In genomic region chr17:75846701-75847594, GRCh38 we compare ENCODE assay signal across 1 cellular context.
TF ChIP-seq lines count a peak whose summit lies in the region.

No MANE protein-coding gene starts in this region.

TF ChIP-seq in HepG2, 621 proteins besides CTCF, POLR2A, EP300 and RAD21 (continued from another document and continues in another):
- no peak for TF ChIP-seq ATF7 (IDR thresholded peaks at IDR 0.05)
- peak; percentile 85; the same call in 1 of the 2 replicates for TF ChIP-seq ATF7 (CRISPR knock-in tag; IDR thresholded peaks at IDR 0.05)
- TF ChIP-seq ZBTB25 (CRISPR knock-in tag; IDR thresholded peaks at IDR 0.05), result 0 out of 2 replicates have a peak, but pooled peaks have one; percentile 44
- no peak for TF ChIP-seq ZNF20 (CRISPR knock-in tag; IDR thresholded peaks at IDR 0.05)
- TF ChIP-seq MXD1 (CRISPR knock-in tag; IDR thresholded peaks at IDR 0.05), result peak; percentile 77; the same call in 1 of the 2 replicates
- TF ChIP-seq NCOA1 (CRISPR knock-in tag; IDR thresholded peaks at IDR 0.05), result peak; percentile 97
- peak; percentile 97 for TF ChIP-seq MYC (CRISPR knock-in tag; IDR thresholded peaks at IDR 0.05; ENCODE audit: borderline replicate concordance)
- no peak for TF ChIP-seq TCF12 (IDR thresholded peaks at IDR 0.05)
- TF ChIP-seq TCF12 (CRISPR knock-in tag; IDR thresholded peaks at IDR 0.05), result peak; percentile 98
- peak; percentile 89; the same call in 1 of the 2 replicates for TF ChIP-seq CAMTA2 (CRISPR knock-in tag; IDR thresholded peaks at IDR 0.05; ENCODE audit: borderline replicate concordance)
- TF ChIP-seq ZFP91 (CRISPR knock-in tag; IDR thresholded peaks at IDR 0.05; ENCODE audit: borderline replicate concordance), result peak; percentile 95
- TF ChIP-seq ZFP36 (IDR thresholded peaks at IDR 0.05; ENCODE audit: borderline replicate concordance, low read depth, low read length, partially characterized antibody), result no peak
- TF ChIP-seq FOXA1 (IDR thresholded peaks at IDR 0.05), result no peak
- peak; percentile 60 for TF ChIP-seq FOXA1 (CRISPR knock-in tag; IDR thresholded peaks at IDR 0.05)
- TF ChIP-seq SP2 (CRISPR knock-in tag; IDR thresholded peaks at IDR 0.05), result no peak
- TF ChIP-seq RFX1 (IDR thresholded peaks at IDR 0.05), result no peak
- TF ChIP-seq MEF2D (CRISPR knock-in tag; IDR thresholded peaks at IDR 0.05), result peak; percentile 84; the same call in 1 of the 2 replicates
- TF ChIP-seq EHMT2 (IDR thresholded peaks at IDR 0.05; ENCODE audit: borderline replicate concordance, low read depth, low read length), result no peak
- TF ChIP-seq ZNF7 (CRISPR knock-in tag; IDR thresholded peaks at IDR 0.05), result no peak
- TF ChIP-seq ISX (CRISPR knock-in tag; conservative IDR thresholded peaks at IDR 0.05), result no peak
- TF ChIP-seq NCOA5 (CRISPR knock-in tag; IDR thresholded peaks at IDR 0.05), result no peak
- TF ChIP-seq SNAPC2 (CRISPR knock-in tag; IDR thresholded peaks at IDR 0.05), result no peak
- no peak for TF ChIP-seq TBP (CRISPR knock-in tag; IDR thresholded peaks at IDR 0.05)
- TF ChIP-seq SAP130 (CRISPR knock-in tag; IDR thresholded peaks at IDR 0.05; ENCODE audit: low read depth), result peak; percentile 96
- TF ChIP-seq HOXD1 (CRISPR knock-in tag; IDR thresholded peaks at IDR 0.05), result peak; percentile 96
- TF ChIP-seq ELF1 (CRISPR knock-in tag; IDR thresholded peaks at IDR 0.05), result 0 out of 2 replicates have a peak, but pooled peaks have one; percentile 23
- TF ChIP-seq DDIT3 (CRISPR knock-in tag; IDR thresholded peaks at IDR 0.05), result no peak
- no peak for TF ChIP-seq FOXK2 (IDR thresholded peaks at IDR 0.05)
- TF ChIP-seq RERE (CRISPR knock-in tag; IDR thresholded peaks at IDR 0.05; ENCODE audit: low read depth), result peak; percentile 98
- TF ChIP-seq ZFP37 (CRISPR knock-in tag; IDR thresholded peaks at IDR 0.05; ENCODE audit: borderline replicate concordance), result no peak
- no peak for TF ChIP-seq SP140L (CRISPR knock-in tag; IDR thresholded peaks at IDR 0.05; ENCODE audit: borderline replicate concordance)
- no peak for TF ChIP-seq ZNF549 (CRISPR knock-in tag; IDR thresholded peaks at IDR 0.05)
- no peak for TF ChIP-seq ZNF180 (CRISPR knock-in tag; IDR thresholded peaks at IDR 0.05; ENCODE audit: borderline replicate concordance, low read depth)
- peak; percentile 89 for TF ChIP-seq AKAP8 (CRISPR knock-in tag; IDR thresholded peaks at IDR 0.05)
- peak; percentile 75; the same call in 1 of the 2 replicates for TF ChIP-seq ZSCAN5A (CRISPR knock-in tag; IDR thresholded peaks at IDR 0.05; ENCODE audit: borderline replicate concordance)
- TF ChIP-seq HES4 (CRISPR knock-in tag; IDR thresholded peaks at IDR 0.05; ENCODE audit: borderline replicate concordance), result peak; percentile 81
- peak; percentile 99 for TF ChIP-seq MEIS2 (CRISPR knock-in tag; IDR thresholded peaks at IDR 0.05)
- peak; percentile 9 for TF ChIP-seq YY1 (IDR thresholded peaks at IDR 0.05; ENCODE audit: insufficient read depth, insufficient replicate concordance, low read depth, low read length)
- no peak for TF ChIP-seq GMEB2 (CRISPR knock-in tag; IDR thresholded peaks at IDR 0.05; ENCODE audit: low read depth)
- TF ChIP-seq ZNF512B (CRISPR knock-in tag; IDR thresholded peaks at IDR 0.05; ENCODE audit: borderline replicate concordance), result no peak
- TF ChIP-seq ZBTB7B (CRISPR knock-in tag; IDR thresholded peaks at IDR 0.05), result peak; percentile 99
- TF ChIP-seq BCL3 (CRISPR knock-in tag; IDR thresholded peaks at IDR 0.05), result peak; percentile 68; the same call in 1 of the 2 replicates
- no peak for TF ChIP-seq ZNF597 (CRISPR knock-in tag; IDR thresholded peaks at IDR 0.05)
- TF ChIP-seq ZNF709 (CRISPR knock-in tag; IDR thresholded peaks at IDR 0.05), result peak; percentile 80; the same call in 1 of the 2 replicates
- TF ChIP-seq ZNF704 (CRISPR knock-in tag; IDR thresholded peaks at IDR 0.05; ENCODE audit: borderline replicate concordance), result peak; percentile 89; the same call in 1 of the 2 replicates
- no peak for TF ChIP-seq NFE2L2 (IDR thresholded peaks at IDR 0.05; ENCODE audit: low read length)
